Comparison of ENCODE assay signal across 11 cellular contexts in genomic region chr7:101576993-101577392, GRCh38. TPM values are rescaled to one million over a fixed set of nuclear protein-coding genes. Genes with fewer than 3 reads are reported as not detected.
"Had no signal": no experiment of that assay in that cellular context is flagged by ENCODE, and none has a peak within 500 bp of the region (broad histone marks: within the 10 kb centered on the region; RNA-seq: fewer than 3 reads in every experiment).

No MANE protein-coding gene starts in this region.

- H3K27me3 ChIP-seq: brain microvascular endothelial cell had no signal

- H3K9me3 ChIP-seq: prostate gland had no signal

- ATAC-seq: activated CD8-positive, alpha-beta T cell treated with anti-CD3 and anti-CD28 coated beads, Interleukin-2, amount 10 ng/mL, durations not matched to agents 7 days and 5 days; heart left ventricle; left lung; sciatic nerve had no signal

- H3K4me1 ChIP-seq: heart left ventricle, left lung, prostate gland had no signal

- H3K36me3 ChIP-seq: brain microvascular endothelial cell, heart left ventricle, left lung, prostate gland had no signal

- DNase-seq: activated CD4-positive, alpha-beta T cell treated with anti-CD3 and anti-CD28 coated beads for 48 hours; activated CD8-positive, alpha-beta T cell treated with anti-CD3 and anti-CD28 coated beads, Interleukin-2, amount 10 ng/mL, durations not matched to agents 7 days and 5 days; brain microvascular endothelial cell; heart left ventricle; left lung; occipital lobe; stimulated activated CD4-positive, alpha-beta T cell treated with anti-CD3 and anti-CD28 coated beads, Interleukin-2, amount 100 ng/mL, for 24 hours; stimulated activated naive CD4-positive, alpha-beta T cell had no signal

- H3K27ac ChIP-seq: brain microvascular endothelial cell, dorsolateral prefrontal cortex, heart left ventricle, left lung, prostate gland had no signal

- H3K4me3 ChIP-seq: dorsolateral prefrontal cortex, heart left ventricle, left lung, prostate gland had no signal

RNA-seq across cellular contexts. Expression of gene MYL10, which starts 52.1 kb away (rescaled TPM):
- polyA plus RNA-seq: heart left ventricle had no signal
